ENCODE assay signal across 13 cellular contexts in the genomic region with DNA sequence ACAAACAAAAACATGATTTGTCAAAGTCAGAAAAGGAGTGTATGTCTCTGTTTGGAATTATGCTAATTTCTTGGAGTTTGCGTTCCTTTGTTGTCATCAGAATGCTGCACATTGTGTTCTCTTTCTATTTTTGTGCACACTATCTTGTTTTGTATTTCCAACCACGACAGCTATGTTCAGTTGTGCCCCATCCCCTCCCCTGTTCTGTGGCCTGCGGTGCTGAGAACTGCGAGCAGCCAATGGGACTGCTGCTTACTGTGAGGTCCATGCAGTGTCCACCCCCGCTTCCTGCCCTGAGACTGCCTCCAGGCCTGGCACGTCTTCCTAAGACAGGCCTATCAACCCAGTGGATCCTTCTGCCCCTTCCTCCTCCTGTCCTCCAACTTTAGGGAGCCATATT.
DNase-seq lines count a peak whose midpoint lies in the region; ATAC-seq and TF ChIP-seq lines count a peak whose summit lies in the region.
"Had no signal": no experiment of that assay in that cellular context is flagged by ENCODE, and none has a peak within 500 bp of the region (broad histone marks: within the 10 kb centered on the region; RNA-seq: fewer than 3 reads in every experiment).

No MANE protein-coding gene starts in this region.

- no peaks in the 10 kb centered on the region for H3K27me3 Mint-ChIP-seq in GM23338 (ENCODE audit: insufficient read depth, low read depth, poor library complexity)

- ATAC-seq in GM23338 (peak; percentile 63; the same call in 2 of the 3 replicates), GM19452 (IDR thresholded peaks at IDR 0.05; ENCODE audit: unreplicated experiment) (no peak)

- H3K36me3 ChIP-seq in GM23338 (ENCODE audit: insufficient read depth) = no peaks in the 10 kb centered on the region
- H3K36me3 ChIP-seq: SJSA1 had no signal

- 0 out of 2 replicates have a peak overlapping the region, but pooled peaks have one; percentile 44 for H3K4me2 ChIP-seq in GM23338

- 0 out of 2 replicates have a peak, but pooled peaks cover 6% of the 10 kb centered on the region for H3K4me1 ChIP-seq in GM23338 (ENCODE audit: insufficient read depth)

- no peaks in the 10 kb centered on the region for H3K9me2 ChIP-seq in GM23338 (ENCODE audit: insufficient read depth)

- H2AFZ ChIP-seq in GM23338 = no peak overlapping the region

- H3K27ac ChIP-seq in GM23338 (ENCODE audit: low read depth) = no peak overlapping the region; the same call in 1 of the 2 replicates
- H3K27ac ChIP-seq: SJSA1 had no signal

- H3K27me3 ChIP-seq in GM23338 (ENCODE audit: insufficient read depth) = no peaks in the 10 kb centered on the region
- H3K27me3 ChIP-seq: SJSA1 had no signal

- no peaks in the 10 kb centered on the region for H3F3A ChIP-seq in GM23338 (replicated peaks; ENCODE audit: low read depth)

- H3K4me3 ChIP-seq in GM23338 (no peak overlapping the region), choroid plexus epithelial cell (ENCODE audit: low read depth, low read length) (no peak overlapping the region)
- H3K4me3 ChIP-seq: SJSA1 had no signal

- no peak overlapping the region for H3K4me3 Mint-ChIP-seq in GM23338
- H3K4me3 Mint-ChIP-seq: activated CD4-positive, alpha-beta memory T cell treated with anti-CD3 and anti-CD28 coated beads for 36 hours; CD4-positive, CD25-positive, alpha-beta regulatory T cell; IgD-negative memory B cell; stimulated activated naive CD8-positive, alpha-beta T cell treated with anti-CD3 and anti-CD28 coated beads, Interleukin-15, Interleukin-2, amounts not matched to agents 100 ng/mL and 50 ng/mL, for 24 hours had no signal

- H3K36me3 Mint-ChIP-seq in GM23338 (ENCODE audit: low read depth) = no peaks in the 10 kb centered on the region
- H3K36me3 Mint-ChIP-seq: activated CD4-positive, alpha-beta memory T cell treated with anti-CD3 and anti-CD28 coated beads for 36 hours; CD4-positive, CD25-positive, alpha-beta regulatory T cell; IgD-negative memory B cell had no signal

- no peaks in the 10 kb centered on the region for H3K79me2 ChIP-seq in GM23338 (replicated peaks; ENCODE audit: insufficient read depth)

- peaks cover 7% of the 10 kb centered on the region for H3K4me1 Mint-ChIP-seq in GM23338
- H3K4me1 Mint-ChIP-seq: CD4-positive, CD25-positive, alpha-beta regulatory T cell; IgD-negative memory B cell had no signal

- peak overlapping the region; percentile 45 for H3K27ac Mint-ChIP-seq in GM23338
- H3K27ac Mint-ChIP-seq: activated CD4-positive, alpha-beta memory T cell treated with anti-CD3 and anti-CD28 coated beads for 36 hours; CD4-positive, CD25-positive, alpha-beta regulatory T cell; IgD-negative memory B cell; stimulated activated naive CD8-positive, alpha-beta T cell treated with anti-CD3 and anti-CD28 coated beads, Interleukin-15, Interleukin-2, amounts not matched to agents 100 ng/mL and 50 ng/mL, for 24 hours had no signal

- no peaks in the 10 kb centered on the region; the same call in 1 of the 2 replicates for H4K20me1 ChIP-seq in GM23338 (replicated peaks; ENCODE audit: insufficient read depth)

- no peak for TF ChIP-seq CTCF in GM23338 (conservative IDR thresholded peaks at IDR 0.05; ENCODE audit: low read depth in 2 of 2)
- TF ChIP-seq CTCF in choroid plexus epithelial cell (conservative IDR thresholded peaks at IDR 0.05; ENCODE audit: low read depth, low read length) = no peak

- no peaks in the 10 kb centered on the region for H3K9me3 Mint-ChIP-seq in GM23338
- H3K9me3 Mint-ChIP-seq: stimulated activated naive CD8-positive, alpha-beta T cell treated with anti-CD3 and anti-CD28 coated beads, Interleukin-15, Interleukin-2, amounts not matched to agents 100 ng/mL and 50 ng/mL, for 24 hours had no signal

- DNase-seq in GM23338 (ENCODE audit: low spot score) = no peak
- peak; percentile 86 for DNase-seq in choroid plexus epithelial cell (ENCODE audit: low read depth)
- peak; percentile 20 for DNase-seq in iPS DF 19.7 (ENCODE audit: low read depth, low spot score)
- peak; percentile 96 for DNase-seq in putamen (ENCODE audit: low spot score)
- no peak for DNase-seq in SHP77 treated with DMSO at 0.1 percent for 48 hours (lab: John Stamatoyannopoulos, UW)
- no peak for DNase-seq in activated CD4-positive, CD25-positive, alpha-beta regulatory T cell (lab: John Stamatoyannopoulos, UW)
- no peak for DNase-seq in NCI-H2029 (lab: John Stamatoyannopoulos, UW)
- DNase-seq: activated CD4-positive, alpha-beta memory T cell treated with anti-CD3 and anti-CD28 coated beads for 36 hours; CD4-positive, CD25-positive, alpha-beta regulatory T cell had no signal

TF ChIP-seq in GM23338, 12 proteins besides CTCF, POLR2A, EP300 and RAD21:
- TF ChIP-seq ZNF114 (CRISPR knock-in tag; IDR thresholded peaks at IDR 0.05) = no peak
- TF ChIP-seq NANOG (IDR thresholded peaks at IDR 0.05; ENCODE audit: borderline replicate concordance) = no peak
- TF ChIP-seq CREB1 (CRISPR knock-in tag; IDR thresholded peaks at IDR 0.05; ENCODE audit: low read depth) = no peak
TF ChIP-seq in GM23338: peak in this region for 0.

Comparison
In these comparisons a context has a peak if more than half of its experiments do, and no peak if none do; other contexts are left out.
1. DNase-seq: peak in choroid plexus epithelial cell (single experiment), iPS DF 19.7 (single experiment) and putamen (single experiment); none in GM23338 (single experiment), SHP77 treated with DMSO at 0.1 percent for 48 hours (single experiment), activated CD4-positive, CD25-positive, alpha-beta regulatory T cell (0 of 4) and NCI-H2029 (single experiment).